ENCODE assay signal across 9 cellular contexts in genomic region chr1:28176492-28177470, GRCh38. TPM values are rescaled to one million over a fixed set of nuclear protein-coding genes. Genes with fewer than 3 reads are reported as not detected.
DNase-seq lines count a peak whose midpoint lies in the region; ATAC-seq and TF ChIP-seq lines count a peak whose summit lies in the region.
"Had no signal": no experiment of that assay in that cellular context is flagged by ENCODE, and none has a peak within 500 bp of the region (broad histone marks: within the 10 kb centered on the region; RNA-seq: fewer than 3 reads in every experiment).

A gene with protein sequence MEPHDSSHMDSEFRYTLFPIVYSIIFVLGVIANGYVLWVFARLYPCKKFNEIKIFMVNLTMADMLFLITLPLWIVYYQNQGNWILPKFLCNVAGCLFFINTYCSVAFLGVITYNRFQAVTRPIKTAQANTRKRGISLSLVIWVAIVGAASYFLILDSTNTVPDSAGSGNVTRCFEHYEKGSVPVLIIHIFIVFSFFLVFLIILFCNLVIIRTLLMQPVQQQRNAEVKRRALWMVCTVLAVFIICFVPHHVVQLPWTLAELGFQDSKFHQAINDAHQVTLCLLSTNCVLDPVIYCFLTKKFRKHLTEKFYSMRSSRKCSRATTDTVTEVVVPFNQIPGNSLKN (minus strand): TSS chr1:28176690. CDS start chr1:28151021, 25,669 bp downstream.

- H3K9me3 ChIP-seq in body of pancreas (no peaks in the 10 kb centered on the region), neuronal stem cell (replicated peaks in 1 of 2; ENCODE audit: control insufficient read depth in 2 of 2, insufficient read depth in 1 of 2, low read depth in 1 of 2, low read length in 2 of 2) (no peaks in the 10 kb centered on the region)

- no peak within 1 kb of the TSS for H3K4me2 ChIP-seq in neuronal stem cell (ENCODE audit: insufficient read depth, low read length, poor library complexity, severe bottlenecking)

- H3K27ac ChIP-seq in body of pancreas (peak within 1 kb of the TSS in 1 of 4 donors; percentile 24), neuronal stem cell (replicated peaks; ENCODE audit: low read length) (no peak within 1 kb of the TSS)

- H2BK15ac ChIP-seq in neuronal stem cell (ENCODE audit: low read length): no peak within 1 kb of the TSS

- 63 to 65% methylated on average over 18 of the region's 18 CpGs for WGBS in body of pancreas, 2 donors
- 100% methylated on average over 2 of the region's 18 CpGs; no CpG with 5 or more reads in 1 of the 2 donors for WGBS in neuronal stem cell (ENCODE audit: extremely low coverage in 2 of 2, insufficient read length in 2 of 2, insufficient replicate concordance in 1 of 2), 2 donors

- no peak within 1 kb of the TSS for H3K18ac ChIP-seq in neuronal stem cell (ENCODE audit: low read length)

- H3K14ac ChIP-seq in neuronal stem cell (ENCODE audit: low read length): no peak within 1 kb of the TSS

- peak in 2 of 3 donors; percentile 12 to 35 for TF ChIP-seq POLR2A in body of pancreas (IDR thresholded peaks at IDR 0.05)

- no peaks in the 10 kb centered on the region for H3K79me1 ChIP-seq in neuronal stem cell (ENCODE audit: low read depth, low read length)

- no peak within 1 kb of the TSS for H4K91ac ChIP-seq in neuronal stem cell (ENCODE audit: low read depth, low read length, poor library complexity)

- peak in 1 of 4 donors; percentile 38 for DNase-seq in body of pancreas
- no peak for DNase-seq in neuronal stem cell (ENCODE audit: low spot score)
- no peak for DNase-seq in NCI-H345 (lab: John Stamatoyannopoulos, UW)
- no peak for DNase-seq in middle frontal gyrus (ENCODE audit: extremely low spot score, low spot score)
- DNase-seq: NCI-H1048 had no signal

- no peak within 1 kb of the TSS for H3K4me3 ChIP-seq in body of pancreas
- H3K4me3 ChIP-seq in neuronal stem cell (ENCODE audit: low read length in 2 of 2): no peak within 1 kb of the TSS

- H3K36me3 ChIP-seq in body of pancreas (replicated peaks in 1 of 2; ENCODE audit: insufficient read depth in 1 of 2, low read depth in 2 of 2) (no peaks in the 10 kb centered on the region), neuronal stem cell (replicated peaks in 1 of 2; ENCODE audit: control insufficient read depth in 2 of 2, insufficient read depth in 2 of 2, low read length in 2 of 2) (peaks cover 0 to 2% of the 10 kb centered on the region in 2 donors)

- H2AFZ ChIP-seq in neuronal stem cell (ENCODE audit: low read length): peak within 1 kb of the TSS; percentile 23

- H2AK5ac ChIP-seq in neuronal stem cell (ENCODE audit: low read depth, low read length): no peak within 1 kb of the TSS

- intact Hi-C loops in body of pancreas (cut with DNase I): no loop called here

- H4K8ac ChIP-seq in neuronal stem cell (ENCODE audit: low read depth, low read length): no peak within 1 kb of the TSS

- peak within 1 kb of the TSS; percentile 53 for H3K23ac ChIP-seq in neuronal stem cell (ENCODE audit: low read depth, low read length, poor library complexity)

- no peak within 1 kb of the TSS for H2BK120ac ChIP-seq in neuronal stem cell (ENCODE audit: low read depth, low read length)

- peak within 1 kb of the TSS; percentile 44 for H2BK5ac ChIP-seq in neuronal stem cell (ENCODE audit: low read length)

- peaks cover 21% of the 10 kb centered on the region for H3K4me1 ChIP-seq in body of pancreas
- H3K4me1 ChIP-seq in neuronal stem cell (ENCODE audit: control insufficient read depth in 2 of 2, insufficient read depth in 1 of 2, low read depth in 1 of 2, low read length in 2 of 2): peaks cover 8 to 11% of the 10 kb centered on the region in 2 donors

- H3K9ac ChIP-seq in neuronal stem cell (ENCODE audit: low read depth, low read length, poor library complexity): no peak within 1 kb of the TSS

- no peak within 1 kb of the TSS for H2BK12ac ChIP-seq in neuronal stem cell (ENCODE audit: low read length)

- H3K4ac ChIP-seq in neuronal stem cell (ENCODE audit: low read length): no peak within 1 kb of the TSS

- H3K27me3 ChIP-seq in body of pancreas: no peaks in the 10 kb centered on the region
- peaks cover 0 to 2% (median 0%) of the 10 kb centered on the region in 3 experiments for H3K27me3 ChIP-seq in neuronal stem cell (ENCODE audit: control insufficient read depth in 3 of 3, insufficient read depth in 3 of 3, low read depth in 1 of 3, low read length in 3 of 3)

- ATAC-seq in GM18502 (IDR thresholded peaks at IDR 0.05; ENCODE audit: poor library complexity, unreplicated experiment): peak; percentile 46
- ATAC-seq in HG03432 (IDR thresholded peaks at IDR 0.05; ENCODE audit: unreplicated experiment): peak; percentile 37
- ATAC-seq in body of pancreas: no peak
- no peak for ATAC-seq in HG03442 (IDR thresholded peaks at IDR 0.05; ENCODE audit: unreplicated experiment)
- no peak for ATAC-seq in GM19324 (IDR thresholded peaks at IDR 0.05; ENCODE audit: low FRiP score, unreplicated experiment)

- TF ChIP-seq CTCF in body of pancreas (IDR thresholded peaks at IDR 0.05): no peak

RNA-seq across cellular contexts. Expression of the gene that starts here (rescaled TPM):
- total RNA-seq in body of pancreas: 1 to 10 TPM; 2.3 to 3.6 TPM
- 0.04 TPM for polyA plus RNA-seq in neuronal stem cell (2013, experiment 1 of 2)
- polyA plus RNA-seq in neuronal stem cell (2013, experiment 2 of 2): 0.03 TPM

Comparison
In these comparisons a context has a peak if more than half of its experiments do, and no peak if none do; other contexts are left out.
1. ATAC-seq: peak in GM18502 (single experiment) and HG03432 (single experiment); none in body of pancreas (single experiment), HG03442 (single experiment) and GM19324 (single experiment).